8 cellular contexts compared by ENCODE assay signal in the genomic region with DNA sequence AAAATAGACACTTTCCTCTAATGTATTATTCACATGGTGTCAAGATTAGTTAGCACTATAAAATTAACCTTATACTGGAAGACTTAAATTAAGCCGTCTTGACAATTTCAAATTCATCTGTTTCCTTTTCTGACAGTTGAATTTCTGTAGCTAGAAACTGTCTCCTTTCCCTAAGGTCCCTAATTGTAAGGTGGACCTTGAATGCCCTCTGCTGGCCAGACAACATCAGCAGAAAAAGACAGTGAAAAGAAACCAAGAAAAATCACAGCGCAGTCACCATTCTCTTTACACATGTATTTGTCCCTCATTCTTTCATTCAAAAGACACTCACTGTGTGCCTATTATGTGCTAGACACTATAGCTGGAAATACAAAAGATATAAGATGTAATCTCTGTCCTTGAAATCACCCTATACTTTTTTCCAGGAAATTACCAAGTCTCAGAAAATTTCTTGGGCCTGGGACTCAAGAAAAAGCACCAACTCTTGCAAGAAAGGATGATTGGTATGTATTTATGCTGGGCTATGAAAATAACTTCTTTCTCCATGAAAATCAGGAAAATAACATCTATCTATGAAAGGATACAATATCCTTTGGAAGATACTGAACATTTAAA. TPM values are rescaled to one million over a fixed set of nuclear protein-coding genes. Genes with fewer than 3 reads are reported as not detected.
A peak's percentile ranks its signal among the peaks of the same experiment; 100 is the strongest.
DNase-seq lines count a peak whose midpoint lies in the region; ATAC-seq and TF ChIP-seq lines count a peak whose summit lies in the region.

No MANE protein-coding gene starts in this region.

- DNase-seq in AG08396 (ENCODE audit: low spot score): peak; percentile 45
- no peak for DNase-seq in GM12864 (ENCODE audit: low read depth)
- DNase-seq in NCI-H446 treated with DMSO at 0.1 percent for 48 hours (lab: John Stamatoyannopoulos, UW): peak; percentile 10
- DNase-seq in activated T-helper 1 cell treated with anti-CD3 and anti-CD28 coated beads, Interleukin-12 subunit alpha, Interleukin-12 subunit beta, Interleukin-2, Interleukin-4 antibody, amounts not matched to agents 30 ng/mL and 10 ng/mL and 1 ng/mL, durations not matched to agents 14 hours and 24 hours and 36 hours (ENCODE audit: low spot score): peak; percentile 2
- peak; percentile 66 for DNase-seq in glomerular visceral epithelial cell (ENCODE audit: extremely low spot score)
- DNase-seq in retina: peak; percentile 37

- no peak overlapping the region for H3K4me3 ChIP-seq in GM12864 (ENCODE audit: low read depth, low read length)

- intact Hi-C loops in activated T-helper 1 cell treated with anti-CD3 and anti-CD28 coated beads, Interleukin-12 subunit alpha, Interleukin-12 subunit beta, Interleukin-2, Interleukin-4 antibody, amounts not matched to agents 30 ng/mL and 10 ng/mL and 1 ng/mL, durations not matched to agents 14 hours and 24 hours and 36 hours (cut with micrococcal nuclease): loop anchor here (5.0 kb wide), 1 partner anchor 872 kb away; no protein-coding TSS in a partner anchor

- peak; percentile 66 for TF ChIP-seq CTCF in GM12864 (IDR thresholded peaks at IDR 0.05; ENCODE audit: low read depth, low read length, missing control alignments)

- peak; percentile 74 for ATAC-seq in HG02973 (IDR thresholded peaks at IDR 0.05; ENCODE audit: unreplicated experiment)
- no peak for ATAC-seq in GM21360 (IDR thresholded peaks at IDR 0.05; ENCODE audit: unreplicated experiment)

- peaks cover 3% of the 10 kb centered on the region for H3K27me3 Mint-ChIP-seq in activated T-helper 1 cell treated with anti-CD3 and anti-CD28 coated beads, Interleukin-12 subunit alpha, Interleukin-12 subunit beta, Interleukin-2, Interleukin-4 antibody, amounts not matched to agents 30 ng/mL and 10 ng/mL and 1 ng/mL, durations not matched to agents 14 hours and 24 hours and 36 hours (ENCODE audit: insufficient read depth)

- H3K36me3 Mint-ChIP-seq in activated T-helper 1 cell treated with anti-CD3 and anti-CD28 coated beads, Interleukin-12 subunit alpha, Interleukin-12 subunit beta, Interleukin-2, Interleukin-4 antibody, amounts not matched to agents 30 ng/mL and 10 ng/mL and 1 ng/mL, durations not matched to agents 14 hours and 24 hours and 36 hours (ENCODE audit: low read depth): no peaks in the 10 kb centered on the region

- no peak overlapping the region for H3K27ac Mint-ChIP-seq in activated T-helper 1 cell treated with anti-CD3 and anti-CD28 coated beads, Interleukin-12 subunit alpha, Interleukin-12 subunit beta, Interleukin-2, Interleukin-4 antibody, amounts not matched to agents 30 ng/mL and 10 ng/mL and 1 ng/mL, durations not matched to agents 14 hours and 24 hours and 36 hours

- H3K4me1 Mint-ChIP-seq in activated T-helper 1 cell treated with anti-CD3 and anti-CD28 coated beads, Interleukin-12 subunit alpha, Interleukin-12 subunit beta, Interleukin-2, Interleukin-4 antibody, amounts not matched to agents 30 ng/mL and 10 ng/mL and 1 ng/mL, durations not matched to agents 14 hours and 24 hours and 36 hours (ENCODE audit: low read depth): no peaks in the 10 kb centered on the region

- no peak overlapping the region for H3K4me3 Mint-ChIP-seq in activated T-helper 1 cell treated with anti-CD3 and anti-CD28 coated beads, Interleukin-12 subunit alpha, Interleukin-12 subunit beta, Interleukin-2, Interleukin-4 antibody, amounts not matched to agents 30 ng/mL and 10 ng/mL and 1 ng/mL, durations not matched to agents 14 hours and 24 hours and 36 hours

- H3K9me3 Mint-ChIP-seq in activated T-helper 1 cell treated with anti-CD3 and anti-CD28 coated beads, Interleukin-12 subunit alpha, Interleukin-12 subunit beta, Interleukin-2, Interleukin-4 antibody, amounts not matched to agents 30 ng/mL and 10 ng/mL and 1 ng/mL, durations not matched to agents 14 hours and 24 hours and 36 hours: no peaks in the 10 kb centered on the region

RNA-seq across cellular contexts. Expression of gene AMBN, which starts 32.7 kb away (rescaled TPM):
- not detected in 2 replicates for total RNA-seq in activated T-helper 1 cell treated with anti-CD3 and anti-CD28 coated beads, Interleukin-12 subunit alpha, Interleukin-12 subunit beta, Interleukin-2, Interleukin-4 antibody, amounts not matched to agents 30 ng/mL and 10 ng/mL and 1 ng/mL, durations not matched to agents 14 hours and 24 hours and 36 hours

RNA-seq across cellular contexts. Expression of gene AMTN, which starts 41.0 kb away (rescaled TPM):
- not detected in 2 replicates for total RNA-seq in activated T-helper 1 cell treated with anti-CD3 and anti-CD28 coated beads, Interleukin-12 subunit alpha, Interleukin-12 subunit beta, Interleukin-2, Interleukin-4 antibody, amounts not matched to agents 30 ng/mL and 10 ng/mL and 1 ng/mL, durations not matched to agents 14 hours and 24 hours and 36 hours
